12 cellular contexts compared by ENCODE assay signal in genomic region chr11:6647282-6647679, GRCh38. TPM values are rescaled to one million over a fixed set of nuclear protein-coding genes. Genes with fewer than 3 reads are reported as not detected.
DNase-seq lines count a peak whose midpoint lies in the region; ATAC-seq and TF ChIP-seq lines count a peak whose summit lies in the region.
"Had no signal": no experiment of that assay in that cellular context is flagged by ENCODE, and none has a peak within 500 bp of the region (broad histone marks: within the 10 kb centered on the region; RNA-seq: fewer than 3 reads in every experiment).

No MANE protein-coding gene starts in this region.

- H3K36me3 ChIP-seq in BJ (ENCODE audit: control insufficient read depth, insufficient read depth, low read length) (no peaks in the 10 kb centered on the region), neural cell (ENCODE audit: insufficient read depth, low read length) (no peaks in the 10 kb centered on the region)

- no peaks in the 10 kb centered on the region for H3K9me3 ChIP-seq in neural cell (ENCODE audit: low read length)

- no peaks in the 10 kb centered on the region for H3K4me1 Mint-ChIP-seq in chondrocyte (ENCODE audit: low read depth)
- H3K4me1 Mint-ChIP-seq: neural crest cell had no signal

- H3K27me3 ChIP-seq in BJ (ENCODE audit: control insufficient read depth, insufficient read depth, low read length) (no peaks in the 10 kb centered on the region; the same call in 1 of the 2 replicates), neural cell (ENCODE audit: insufficient read depth, low read depth, low read length) (no peaks in the 10 kb centered on the region)

- no peaks in the 10 kb centered on the region for H3K9me2 ChIP-seq in neural cell (ENCODE audit: insufficient read depth, low read length)

- H3K27me3 Mint-ChIP-seq in chondrocyte (ENCODE audit: low read depth), result no peaks in the 10 kb centered on the region

- no peak for TF ChIP-seq RAD21 in neural cell (conservative IDR thresholded peaks at IDR 0.05)

- POLR2A ChIA-PET in BJ (lab: Charles Lee), result interaction anchor here (0.5 to 1.1 kb wide), 2 partner anchors 9 to 41 kb away, joined by 5 to 7 read pairs; partner anchors contain the start of gene DCHS1

- TF ChIP-seq CTCF in BJ (IDR thresholded peaks at IDR 0.05; ENCODE audit: insufficient read depth, low read depth, low read length) (no peak), neural cell (IDR thresholded peaks at IDR 0.05; ENCODE audit: poor library complexity, severe bottlenecking) (no peak), chondrocyte (IDR thresholded peaks at IDR 0.05) (no peak)

- H2AFZ ChIP-seq in neural cell (ENCODE audit: low read depth, low read length), result no peak overlapping the region

- ATAC-seq in Right ventricle myocardium inferior (peak; percentile 30), HG02870 (IDR thresholded peaks at IDR 0.05; ENCODE audit: unreplicated experiment) (no peak)
- no peak for ATAC-seq in activated CD4-positive, CD25-positive, alpha-beta regulatory T cell treated with anti-CD3 and anti-CD28 coated beads, Interleukin-2, amount 50 U/mL, for 24 hours

- no peak overlapping the region for H3K9ac ChIP-seq in neural cell (ENCODE audit: low read length)

- no peaks in the 10 kb centered on the region for H3F3A ChIP-seq in neural cell (ENCODE audit: insufficient read depth, low read length, poor library complexity, severe bottlenecking)

- H3K27ac Mint-ChIP-seq in chondrocyte (ENCODE audit: unreplicated experiment), result no peak overlapping the region
- H3K27ac Mint-ChIP-seq: activated naive CD4-positive, alpha-beta T cell treated with anti-CD3 and anti-CD28 coated beads for 36 hours had no signal

- DNase-seq in BJ (ENCODE audit: low read depth) (peak; percentile 31), RPMI7951 (ENCODE audit: low read depth) (peak; percentile 26), Right ventricle myocardium inferior (ENCODE audit: missing footprints) (no peak), chondrocyte (ENCODE audit: low spot score) (no peak)
- DNase-seq in activated naive CD4-positive, alpha-beta T cell treated with anti-CD3 and anti-CD28 coated beads, Interleukin-2, amount 50 U/mL, for 16 hours, result no peak
- DNase-seq: erythroblast, NCI-H526 treated with DMSO at 0.1 percent for 48 hours had no signal

- TF ChIP-seq EP300 in neural cell (conservative IDR thresholded peaks at IDR 0.05; ENCODE audit: poor library complexity, severe bottlenecking), result no peak

- no peaks in the 10 kb centered on the region for H3K9me3 Mint-ChIP-seq in chondrocyte (ENCODE audit: low read depth)
- H3K9me3 Mint-ChIP-seq: activated naive CD4-positive, alpha-beta T cell treated with anti-CD3 and anti-CD28 coated beads for 36 hours; neural crest cell had no signal

- no peaks in the 10 kb centered on the region for H3K36me3 Mint-ChIP-seq in chondrocyte (ENCODE audit: low read depth)

- no peak overlapping the region for H3K27ac ChIP-seq in neural cell (ENCODE audit: low read length)

- no peak overlapping the region for H3K4me3 ChIP-seq in BJ (ENCODE audit: low read depth, low read length)
- peak overlapping the region; percentile 35 for H3K4me3 ChIP-seq in neural cell (ENCODE audit: low read length)

- CTCF ChIA-PET in BJ (lab: Yijun Ruan, JAX), result interaction anchor here (0.7 to 2.1 kb wide), 7 partner anchors 10 to 36 kb away, joined by 3 to 6 read pairs (median 5); partner anchors contain the start of genes MRPL17 and TPP1

- peaks cover 92% of the 10 kb centered on the region for H3K79me2 ChIP-seq in neural cell (replicated peaks; ENCODE audit: insufficient read depth, low read length)

- H3K4me2 ChIP-seq in neural cell (ENCODE audit: low read length), result no peak overlapping the region

- H3K4me3 Mint-ChIP-seq in chondrocyte (ENCODE audit: unreplicated experiment), result no peak overlapping the region
- H3K4me3 Mint-ChIP-seq: activated naive CD4-positive, alpha-beta T cell treated with anti-CD3 and anti-CD28 coated beads for 36 hours; neural crest cell had no signal

- H4K20me1 ChIP-seq in neural cell (ENCODE audit: insufficient read depth), result peaks cover 60% of the 10 kb centered on the region

- intact Hi-C loops in Right ventricle myocardium inferior (cut with DNase I), result loop anchor here (5.0 kb wide), 1 partner anchor 35 kb away; the partner anchor contains the start of gene MRPL17

TF ChIP-seq in neural cell, 6 proteins besides CTCF, POLR2A, EP300 and RAD21:
- TF ChIP-seq SMC3 (conservative IDR thresholded peaks at IDR 0.05; ENCODE audit: poor library complexity), result no peak
- TF ChIP-seq TAF1 (IDR thresholded peaks at IDR 0.05; ENCODE audit: low read depth), result no peak
- TF ChIP-seq, protein P1, sequence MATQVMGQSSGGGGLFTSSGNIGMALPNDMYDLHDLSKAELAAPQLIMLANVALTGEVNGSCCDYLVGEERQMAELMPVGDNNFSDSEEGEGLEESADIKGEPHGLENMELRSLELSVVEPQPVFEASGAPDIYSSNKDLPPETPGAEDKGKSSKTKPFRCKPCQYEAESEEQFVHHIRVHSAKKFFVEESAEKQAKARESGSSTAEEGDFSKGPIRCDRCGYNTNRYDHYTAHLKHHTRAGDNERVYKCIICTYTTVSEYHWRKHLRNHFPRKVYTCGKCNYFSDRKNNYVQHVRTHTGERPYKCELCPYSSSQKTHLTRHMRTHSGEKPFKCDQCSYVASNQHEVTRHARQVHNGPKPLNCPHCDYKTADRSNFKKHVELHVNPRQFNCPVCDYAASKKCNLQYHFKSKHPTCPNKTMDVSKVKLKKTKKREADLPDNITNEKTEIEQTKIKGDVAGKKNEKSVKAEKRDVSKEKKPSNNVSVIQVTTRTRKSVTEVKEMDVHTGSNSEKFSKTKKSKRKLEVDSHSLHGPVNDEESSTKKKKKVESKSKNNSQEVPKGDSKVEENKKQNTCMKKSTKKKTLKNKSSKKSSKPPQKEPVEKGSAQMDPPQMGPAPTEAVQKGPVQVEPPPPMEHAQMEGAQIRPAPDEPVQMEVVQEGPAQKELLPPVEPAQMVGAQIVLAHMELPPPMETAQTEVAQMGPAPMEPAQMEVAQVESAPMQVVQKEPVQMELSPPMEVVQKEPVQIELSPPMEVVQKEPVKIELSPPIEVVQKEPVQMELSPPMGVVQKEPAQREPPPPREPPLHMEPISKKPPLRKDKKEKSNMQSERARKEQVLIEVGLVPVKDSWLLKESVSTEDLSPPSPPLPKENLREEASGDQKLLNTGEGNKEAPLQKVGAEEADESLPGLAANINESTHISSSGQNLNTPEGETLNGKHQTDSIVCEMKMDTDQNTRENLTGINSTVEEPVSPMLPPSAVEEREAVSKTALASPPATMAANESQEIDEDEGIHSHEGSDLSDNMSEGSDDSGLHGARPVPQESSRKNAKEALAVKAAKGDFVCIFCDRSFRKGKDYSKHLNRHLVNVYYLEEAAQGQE (IDR thresholded peaks at IDR 0.05; ENCODE audit: borderline replicate concordance), result no peak
- no peak for TF ChIP-seq POLR2AphosphoS5 (IDR thresholded peaks at IDR 0.05)
- no peak for TF ChIP-seq MXI1 (conservative IDR thresholded peaks at IDR 0.05; ENCODE audit: poor library complexity, severe bottlenecking)
- TF ChIP-seq EZH2 (IDR thresholded peaks at IDR 0.05; ENCODE audit: borderline replicate concordance, insufficient read depth, low read length, poor library complexity, severe bottlenecking), result no peak

RNA-seq across cellular contexts. Expression of gene DCHS1, which starts 8.3 kb away (rescaled TPM):
- polyA plus RNA-seq in BJ (2011; rRNA removed), result 2.5 and 7.3 TPM in 2 replicates
- 6.2 and 9.1 TPM in 2 replicates for polyA minus RNA-seq in BJ (2011; rRNA and poly(A)+ RNA removed)
- 3.8 and 4.3 TPM in 2 replicates for total RNA-seq in RPMI7951 (2014; rRNA removed; shearing (Covaris generic))
- total RNA-seq in Right ventricle myocardium inferior, result 10.7 TPM
- 30.1 and 42.4 TPM in 2 replicates for polyA plus RNA-seq in neural cell
- 113 and 126 TPM in 2 replicates for polyA minus RNA-seq in neural cell
- 33.1 to 34.6 TPM (median 33.4 TPM) in 3 replicates for total RNA-seq in chondrocyte

RNA-seq across cellular contexts. Expression of gene TPP1, which starts 28.1 kb away (rescaled TPM):
- polyA plus RNA-seq in BJ (2011; rRNA removed), result 69.7 and 77.6 TPM in 2 replicates
- 48.0 and 60.2 TPM in 2 replicates for polyA minus RNA-seq in BJ (2011; rRNA and poly(A)+ RNA removed)
- 20.3 and 22.6 TPM in 2 replicates for total RNA-seq in RPMI7951 (2014; rRNA removed; shearing (Covaris generic))
- 81.5 TPM for total RNA-seq in Right ventricle myocardium inferior
- 3.8 and 5.3 TPM in 2 replicates for polyA plus RNA-seq in neural cell
- 9.3 and 17.4 TPM in 2 replicates for polyA minus RNA-seq in neural cell
- 89.2 to 103 TPM (median 101 TPM) in 3 replicates for total RNA-seq in chondrocyte

RNA-seq across cellular contexts. Expression of gene TAF10, which starts 35.3 kb away (rescaled TPM):
- polyA plus RNA-seq in BJ (2011; rRNA removed) (158 and 205 TPM in 2 replicates), neural cell (30.9 and 39.7 TPM in 2 replicates)
- 98.3 and 126 TPM in 2 replicates for polyA minus RNA-seq in BJ (2011; rRNA and poly(A)+ RNA removed)
- total RNA-seq in RPMI7951 (2014; rRNA removed; shearing (Covaris generic)), result 44.5 and 81.9 TPM in 2 replicates
- total RNA-seq in Right ventricle myocardium inferior (90.9 TPM), chondrocyte (80.9 to 124 TPM (median 82.8 TPM) in 3 replicates)
- polyA minus RNA-seq in neural cell, result 16.2 and 20.0 TPM in 2 replicates

RNA-seq across cellular contexts. Expression of gene MRPL17, which starts 35.9 kb away (rescaled TPM):
- polyA plus RNA-seq in BJ (2011; rRNA removed), result 68.9 and 82.3 TPM in 2 replicates
- polyA minus RNA-seq in BJ (2011; rRNA and poly(A)+ RNA removed), result 32.7 and 47.1 TPM in 2 replicates
- total RNA-seq in RPMI7951 (2014; rRNA removed; shearing (Covaris generic)), result 98.0 and 98.4 TPM in 2 replicates
- 44.8 TPM for total RNA-seq in Right ventricle myocardium inferior
- polyA plus RNA-seq in neural cell, result 23.0 and 28.3 TPM in 2 replicates
- polyA minus RNA-seq in neural cell, result 21.1 and 23.4 TPM in 2 replicates
- total RNA-seq in chondrocyte, result 45.5 to 79.0 TPM (median 48.6 TPM) in 3 replicates

RNA-seq across cellular contexts. Expression of gene ILK, which starts 43.7 kb away (rescaled TPM):
- polyA plus RNA-seq in BJ (2011; rRNA removed) (449 and 654 TPM in 2 replicates), neural cell (68.8 and 81.3 TPM in 2 replicates)
- 282 and 375 TPM in 2 replicates for polyA minus RNA-seq in BJ (2011; rRNA and poly(A)+ RNA removed)
- 226 and 231 TPM in 2 replicates for total RNA-seq in RPMI7951 (2014; rRNA removed; shearing (Covaris generic))
- total RNA-seq in Right ventricle myocardium inferior (233 TPM), chondrocyte (200 to 258 TPM (median 248 TPM) in 3 replicates)
- polyA minus RNA-seq in neural cell, result 32.6 and 37.7 TPM in 2 replicates

Comparison
In these comparisons a context has a peak if more than half of its experiments do, and no peak if none do; other contexts are left out.
1. DNase-seq: peak in BJ (single experiment) and RPMI7951 (single experiment); none in Right ventricle myocardium inferior (single experiment), activated naive CD4-positive, alpha-beta T cell treated with anti-CD3 and anti-CD28 coated beads, Interleukin-2, amount 50 U/mL, for 16 hours (single experiment) and chondrocyte (single experiment).